ENCODE assay signal across 44 cellular contexts in the genomic region with DNA sequence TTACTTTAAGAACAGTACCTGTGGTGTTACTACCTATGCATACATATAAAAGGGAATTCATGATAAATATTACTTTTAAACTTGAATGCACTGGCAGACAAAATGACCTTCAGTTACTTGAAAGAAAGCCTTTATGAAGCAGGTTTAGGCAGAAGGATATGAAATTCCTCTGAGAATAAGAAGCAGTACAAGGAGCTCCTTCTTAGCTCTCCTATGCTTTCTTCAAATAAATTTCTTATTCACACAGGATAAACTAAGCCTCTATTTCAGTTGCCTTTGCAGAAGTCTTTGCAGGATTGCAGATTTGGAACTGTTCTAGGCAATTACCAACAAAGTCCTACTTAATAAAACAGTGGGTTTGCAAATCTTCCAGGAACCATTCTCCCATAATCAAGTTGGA. TPM values are rescaled to one million over a fixed set of nuclear protein-coding genes. Genes with fewer than 3 reads are reported as not detected.
"Had no signal": no experiment of that assay in that cellular context is flagged by ENCODE, and none has a peak within 500 bp of the region (broad histone marks: within the 10 kb centered on the region; RNA-seq: fewer than 3 reads in every experiment).

No MANE protein-coding gene starts in this region.

- H3K36me3 Mint-ChIP-seq: activated naive CD4-positive, alpha-beta T cell treated with anti-CD3 and anti-CD28 coated beads, Interleukin-2, amount 10 ng/mL, durations not matched to agents 7 days and 5 days; activated naive CD4-positive, alpha-beta T cell treated with anti-CD3 and anti-CD28 coated beads, Interleukin-2, amount 50 U/mL, for 24 hours; activated naive CD4-positive, alpha-beta T cell treated with anti-CD3 and anti-CD28 coated beads, Interleukin-2, amount 50 U/mL, for 72 hours; activated naive CD8-positive, alpha-beta T cell; activated naive CD8-positive, alpha-beta T cell treated with anti-CD3 and anti-CD28 coated beads for 36 hours; brain had no signal

- H3K9me3 Mint-ChIP-seq: activated naive CD4-positive, alpha-beta T cell treated with anti-CD3 and anti-CD28 coated beads for 36 hours; activated naive CD4-positive, alpha-beta T cell treated with anti-CD3 and anti-CD28 coated beads, Interleukin-2, amount 10 ng/mL, durations not matched to agents 7 days and 5 days; activated naive CD4-positive, alpha-beta T cell treated with anti-CD3 and anti-CD28 coated beads, Interleukin-2, amount 50 U/mL, for 24 hours; activated naive CD4-positive, alpha-beta T cell treated with anti-CD3 and anti-CD28 coated beads, Interleukin-2, amount 50 U/mL, for 72 hours; activated naive CD8-positive, alpha-beta T cell treated with anti-CD3 and anti-CD28 coated beads for 36 hours; activated T-cell treated with anti-CD3 and anti-CD28 coated beads, Interleukin-2, amount 50 U/mL, for 24 hours; activated T-cell treated with anti-CD3 and anti-CD28 coated beads, Interleukin-2, amount 50 U/mL, for 4 hours; activated T-helper 1 cell treated with anti-CD3 and anti-CD28 coated beads, Interleukin-12 subunit alpha, Interleukin-12 subunit beta, Interleukin-2, Interleukin-4 antibody, amounts not matched to agents 30 ng/mL and 10 ng/mL and 1 ng/mL, durations not matched to agents 14 hours and 24 hours and 36 hours; activated T-helper 17 cell treated with anti-CD3 and anti-CD28 coated beads, Interleukin-2, amount 50 U/mL, for 72 hours; activated T-helper 2 cell treated with anti-CD3 and anti-CD28 coated beads, Interferon-gamma antibody, Interleukin-2, Interleukin-4, amounts not matched to agents 10 μg/mL and 5 μg/mL and 100 μg/mL, durations not matched to agents 14 hours and 24 hours and 36 hours; brain; central memory CD8-positive, alpha-beta T cell had no signal

- H3K4me3 Mint-ChIP-seq: activated naive CD4-positive, alpha-beta T cell treated with anti-CD3 and anti-CD28 coated beads for 36 hours; activated naive CD4-positive, alpha-beta T cell treated with anti-CD3 and anti-CD28 coated beads, Interleukin-2, amount 10 ng/mL, durations not matched to agents 7 days and 5 days; activated naive CD4-positive, alpha-beta T cell treated with anti-CD3 and anti-CD28 coated beads, Interleukin-2, amount 50 U/mL, for 24 hours; activated naive CD8-positive, alpha-beta T cell; activated naive CD8-positive, alpha-beta T cell treated with anti-CD3 and anti-CD28 coated beads for 36 hours; activated naive CD8-positive, alpha-beta T cell treated with anti-CD3 and anti-CD28 coated beads, Interleukin-2, amount 10 ng/mL, durations not matched to agents 7 days and 5 days; activated naive CD8-positive, alpha-beta T cell treated with anti-CD3 and anti-CD28 coated beads, Interleukin-2, amount 50 U/mL, for 24 hours; activated T-cell treated with anti-CD3 and anti-CD28 coated beads, Interleukin-2, amount 50 U/mL, for 24 hours; activated T-cell treated with anti-CD3 and anti-CD28 coated beads, Interleukin-2, amount 50 U/mL, for 4 hours; activated T-cell treated with anti-CD3 and anti-CD28 coated beads, Interleukin-2, amount 50 U/mL, for 72 hours; activated T-helper 1 cell treated with anti-CD3 and anti-CD28 coated beads, Interleukin-12 subunit alpha, Interleukin-12 subunit beta, Interleukin-2, Interleukin-4 antibody, amounts not matched to agents 30 ng/mL and 10 ng/mL and 1 ng/mL, durations not matched to agents 14 hours and 24 hours and 36 hours; activated T-helper 17 cell treated with anti-CD3 and anti-CD28 coated beads, Interleukin-2, amount 50 U/mL, for 72 hours; brain; central memory CD8-positive, alpha-beta T cell had no signal

- H3K27me3 Mint-ChIP-seq: activated naive CD4-positive, alpha-beta T cell treated with anti-CD3 and anti-CD28 coated beads, Interleukin-2, amount 50 U/mL, for 24 hours; activated T-cell treated with anti-CD3 and anti-CD28 coated beads, Interleukin-2, amount 50 U/mL, for 24 hours; brain; central memory CD8-positive, alpha-beta T cell had no signal

- H3K4me1 Mint-ChIP-seq: brain; central memory CD8-positive, alpha-beta T cell had no signal

- H3K27ac Mint-ChIP-seq: activated naive CD4-positive, alpha-beta T cell treated with anti-CD3 and anti-CD28 coated beads for 36 hours; activated naive CD4-positive, alpha-beta T cell treated with anti-CD3 and anti-CD28 coated beads, Interleukin-2, amount 10 ng/mL, durations not matched to agents 7 days and 5 days; activated naive CD4-positive, alpha-beta T cell treated with anti-CD3 and anti-CD28 coated beads, Interleukin-2, amount 50 U/mL, for 24 hours; activated naive CD4-positive, alpha-beta T cell treated with anti-CD3 and anti-CD28 coated beads, Interleukin-2, amount 50 U/mL, for 72 hours; activated naive CD8-positive, alpha-beta T cell; activated naive CD8-positive, alpha-beta T cell treated with anti-CD3 and anti-CD28 coated beads for 36 hours; activated naive CD8-positive, alpha-beta T cell treated with anti-CD3 and anti-CD28 coated beads, Interleukin-2, amount 10 ng/mL, durations not matched to agents 7 days and 5 days; activated naive CD8-positive, alpha-beta T cell treated with anti-CD3 and anti-CD28 coated beads, Interleukin-2, amount 50 U/mL, for 24 hours; activated T-cell treated with anti-CD3 and anti-CD28 coated beads, Interleukin-2, amount 50 U/mL, for 24 hours; activated T-cell treated with anti-CD3 and anti-CD28 coated beads, Interleukin-2, amount 50 U/mL, for 72 hours; activated T-helper 1 cell treated with anti-CD3 and anti-CD28 coated beads, Interleukin-12 subunit alpha, Interleukin-12 subunit beta, Interleukin-2, Interleukin-4 antibody, amounts not matched to agents 30 ng/mL and 10 ng/mL and 1 ng/mL, durations not matched to agents 14 hours and 24 hours and 36 hours; activated T-helper 17 cell treated with anti-CD3 and anti-CD28 coated beads, Interleukin-2, amount 50 U/mL, for 72 hours; activated T-helper 2 cell treated with anti-CD3 and anti-CD28 coated beads, Interferon-gamma antibody, Interleukin-2, Interleukin-4, amounts not matched to agents 10 μg/mL and 5 μg/mL and 100 μg/mL, durations not matched to agents 14 hours and 24 hours and 36 hours; brain had no signal

- DNase-seq: activated effector memory CD4-positive, alpha-beta T cell treated with anti-CD3 and anti-CD28 coated beads, Interleukin-2, amount 50 U/mL, for 16 hours; activated effector memory CD4-positive, alpha-beta T cell treated with Interleukin-2 at 50 U/mL for 16 hours; activated gamma-delta T cell; activated gamma-delta T cell treated with Interleukin-2 at 50 U/mL for 16 hours; activated naive CD4-positive, alpha-beta T cell; activated naive CD4-positive, alpha-beta T cell treated with anti-CD3 and anti-CD28 coated beads for 36 hours; activated naive CD4-positive, alpha-beta T cell treated with anti-CD3 and anti-CD28 coated beads, Interleukin-2, amount 10 ng/mL, durations not matched to agents 7 days and 5 days; activated naive CD4-positive, alpha-beta T cell treated with anti-CD3 and anti-CD28 coated beads, Interleukin-2, amount 50 U/mL, for 16 hours; activated naive CD4-positive, alpha-beta T cell treated with Interleukin-2 at 50 U/mL for 16 hours; activated naive CD8-positive, alpha-beta T cell treated with anti-CD3 and anti-CD28 coated beads for 36 hours; activated naive CD8-positive, alpha-beta T cell treated with anti-CD3 and anti-CD28 coated beads, Interleukin-2, amount 10 ng/mL, durations not matched to agents 7 days and 5 days; activated naive CD8-positive, alpha-beta T cell treated with anti-CD3 and anti-CD28 coated beads, Interleukin-2, amount 50 U/mL, for 24 hours; activated T-cell treated with anti-CD3 and anti-CD28 coated beads, Interleukin-2, amount 50 U/mL, for 1 hour; activated T-cell treated with anti-CD3 and anti-CD28 coated beads, Interleukin-2, amount 50 U/mL, for 24 hours; activated T-cell treated with anti-CD3 and anti-CD28 coated beads, Interleukin-2, amount 50 U/mL, for 4 hours; activated T-cell treated with anti-CD3 and anti-CD28 coated beads, Interleukin-2, amount 50 U/mL, for 48 hours; activated T-cell treated with anti-CD3 and anti-CD28 coated beads, Interleukin-2, amount 50 U/mL, for 72 hours; adrenal gland; amniotic stem cell; amygdala; anterior cingulate cortex; aorta; body of pancreas; brain microvascular endothelial cell; caudate nucleus; central memory CD4-positive, alpha-beta T cell; cerebellar nuclear complex had no signal

- ATAC-seq: activated naive CD4-positive, alpha-beta T cell treated with anti-CD3 and anti-CD28 coated beads, Interleukin-2, amount 50 U/mL, for 72 hours; activated naive CD8-positive, alpha-beta T cell treated with anti-CD3 and anti-CD28 coated beads, Interleukin-2, amount 50 U/mL, for 24 hours; activated T-cell treated with anti-CD3 and anti-CD28 coated beads, Interleukin-2, amount 50 U/mL, for 4 hours; activated T-cell treated with anti-CD3 and anti-CD28 coated beads, Interleukin-2, amount 50 U/mL, for 72 hours; activated T-helper 17 cell treated with anti-CD3 and anti-CD28 coated beads, Interleukin-2, amount 50 U/mL, for 72 hours; body of pancreas had no signal

RNA-seq across cellular contexts. Expression of gene EPYC, which starts 1.0 kb away (rescaled TPM):
- total RNA-seq: activated naive CD4-positive, alpha-beta T cell treated with anti-CD3 and anti-CD28 coated beads for 36 hours; activated naive CD4-positive, alpha-beta T cell treated with anti-CD3 and anti-CD28 coated beads, Interleukin-2, amount 50 U/mL, for 72 hours; activated naive CD8-positive, alpha-beta T cell treated with anti-CD3 and anti-CD28 coated beads for 36 hours; activated naive CD8-positive, alpha-beta T cell treated with anti-CD3 and anti-CD28 coated beads, Interleukin-2, amount 10 ng/mL, durations not matched to agents 7 days and 5 days; activated T-cell treated with anti-CD3 and anti-CD28 coated beads, Interleukin-2, amount 50 U/mL, for 4 hours; activated T-cell treated with anti-CD3 and anti-CD28 coated beads, Interleukin-2, amount 50 U/mL, for 72 hours; activated T-helper 1 cell treated with anti-CD3 and anti-CD28 coated beads, Interleukin-12 subunit alpha, Interleukin-12 subunit beta, Interleukin-2, Interleukin-4 antibody, amounts not matched to agents 30 ng/mL and 10 ng/mL and 1 ng/mL, durations not matched to agents 14 hours and 24 hours and 36 hours; activated T-helper 17 cell treated with anti-CD3 and anti-CD28 coated beads, Interleukin-2, amount 50 U/mL, for 72 hours; activated T-helper 2 cell treated with anti-CD3 and anti-CD28 coated beads, Interferon-gamma antibody, Interleukin-2, Interleukin-4, amounts not matched to agents 10 μg/mL and 5 μg/mL and 100 μg/mL, durations not matched to agents 14 hours and 24 hours and 36 hours; aorta; ascending aorta; body of pancreas; breast epithelium; bronchial epithelial cell; cardiac muscle cell; cardiac septum; cerebellum; chondrocyte had no signal
- polyA plus RNA-seq: adrenal gland, cardiac muscle cell had no signal

RNA-seq across cellular contexts. Expression of gene CCER1, which starts 48.8 kb away (rescaled TPM):
- total RNA-seq: activated naive CD4-positive, alpha-beta T cell treated with anti-CD3 and anti-CD28 coated beads for 36 hours; activated naive CD4-positive, alpha-beta T cell treated with anti-CD3 and anti-CD28 coated beads, Interleukin-2, amount 50 U/mL, for 72 hours; activated naive CD8-positive, alpha-beta T cell treated with anti-CD3 and anti-CD28 coated beads for 36 hours; activated naive CD8-positive, alpha-beta T cell treated with anti-CD3 and anti-CD28 coated beads, Interleukin-2, amount 10 ng/mL, durations not matched to agents 7 days and 5 days; activated T-cell treated with anti-CD3 and anti-CD28 coated beads, Interleukin-2, amount 50 U/mL, for 4 hours; activated T-cell treated with anti-CD3 and anti-CD28 coated beads, Interleukin-2, amount 50 U/mL, for 72 hours; activated T-helper 1 cell treated with anti-CD3 and anti-CD28 coated beads, Interleukin-12 subunit alpha, Interleukin-12 subunit beta, Interleukin-2, Interleukin-4 antibody, amounts not matched to agents 30 ng/mL and 10 ng/mL and 1 ng/mL, durations not matched to agents 14 hours and 24 hours and 36 hours; activated T-helper 17 cell treated with anti-CD3 and anti-CD28 coated beads, Interleukin-2, amount 50 U/mL, for 72 hours; activated T-helper 2 cell treated with anti-CD3 and anti-CD28 coated beads, Interferon-gamma antibody, Interleukin-2, Interleukin-4, amounts not matched to agents 10 μg/mL and 5 μg/mL and 100 μg/mL, durations not matched to agents 14 hours and 24 hours and 36 hours; adrenal gland; aorta; ascending aorta; astrocyte; body of pancreas; breast epithelium; bronchial epithelial cell; cardiac muscle cell; cardiac septum; cerebellum; chondrocyte had no signal
- polyA plus RNA-seq: adipose tissue, adrenal gland, aorta, cardiac muscle cell had no signal

RNA-seq across cellular contexts. Expression of gene KERA, which starts 54.1 kb away (rescaled TPM):
- total RNA-seq: activated naive CD4-positive, alpha-beta T cell treated with anti-CD3 and anti-CD28 coated beads for 36 hours; activated naive CD4-positive, alpha-beta T cell treated with anti-CD3 and anti-CD28 coated beads, Interleukin-2, amount 50 U/mL, for 72 hours; activated naive CD8-positive, alpha-beta T cell treated with anti-CD3 and anti-CD28 coated beads for 36 hours; activated naive CD8-positive, alpha-beta T cell treated with anti-CD3 and anti-CD28 coated beads, Interleukin-2, amount 10 ng/mL, durations not matched to agents 7 days and 5 days; activated T-cell treated with anti-CD3 and anti-CD28 coated beads, Interleukin-2, amount 50 U/mL, for 4 hours; activated T-cell treated with anti-CD3 and anti-CD28 coated beads, Interleukin-2, amount 50 U/mL, for 72 hours; activated T-helper 1 cell treated with anti-CD3 and anti-CD28 coated beads, Interleukin-12 subunit alpha, Interleukin-12 subunit beta, Interleukin-2, Interleukin-4 antibody, amounts not matched to agents 30 ng/mL and 10 ng/mL and 1 ng/mL, durations not matched to agents 14 hours and 24 hours and 36 hours; activated T-helper 17 cell treated with anti-CD3 and anti-CD28 coated beads, Interleukin-2, amount 50 U/mL, for 72 hours; activated T-helper 2 cell treated with anti-CD3 and anti-CD28 coated beads, Interferon-gamma antibody, Interleukin-2, Interleukin-4, amounts not matched to agents 10 μg/mL and 5 μg/mL and 100 μg/mL, durations not matched to agents 14 hours and 24 hours and 36 hours; adrenal gland; aorta; ascending aorta; astrocyte; body of pancreas; bronchial epithelial cell; cardiac muscle cell; chondrocyte had no signal
- polyA plus RNA-seq: adrenal gland, aorta, cardiac muscle cell had no signal
